In genomic region chr17:39634384-39634871, GRCh38 we compare ENCODE assay signal across 1 cellular context.
TF ChIP-seq lines count a peak whose summit lies in the region.

No MANE protein-coding gene starts in this region.

TF ChIP-seq in H1, 55 proteins besides CTCF, POLR2A, EP300 and RAD21:
- no peak for TF ChIP-seq SIRT6 (IDR thresholded peaks at IDR 0.05; ENCODE audit: low read length)
- TF ChIP-seq SP2 (IDR thresholded peaks at IDR 0.05; ENCODE audit: low read length): no peak
- no peak for TF ChIP-seq CBX5 (IDR thresholded peaks at IDR 0.05; ENCODE audit: low read depth, low read length)
- TF ChIP-seq GABPA (IDR thresholded peaks at IDR 0.05; ENCODE audit: borderline replicate concordance, insufficient read depth, low read length): no peak
- no peak for TF ChIP-seq SP1 (IDR thresholded peaks at IDR 0.05; ENCODE audit: low read depth, low read length)
- no peak for TF ChIP-seq ATF2 (IDR thresholded peaks at IDR 0.05; ENCODE audit: low read length)
- no peak for TF ChIP-seq CHD7 (IDR thresholded peaks at IDR 0.05; ENCODE audit: insufficient replicate concordance, low read length)
- TF ChIP-seq SP4 (IDR thresholded peaks at IDR 0.05; ENCODE audit: low read length): no peak
- no peak for TF ChIP-seq CHD2 (IDR thresholded peaks at IDR 0.05; ENCODE audit: low read length)
- no peak for TF ChIP-seq SIX5 (IDR thresholded peaks at IDR 0.05; ENCODE audit: low read depth, low read length)
- no peak for TF ChIP-seq BACH1 (IDR thresholded peaks at IDR 0.05; ENCODE audit: low read length)
- TF ChIP-seq BRCA1 (IDR thresholded peaks at IDR 0.05; ENCODE audit: low read depth, low read length): no peak
- no peak for TF ChIP-seq PHF8 (conservative IDR thresholded peaks at IDR 0.05; ENCODE audit: low read depth, low read length)
- no peak for TF ChIP-seq USF2 (IDR thresholded peaks at IDR 0.05; ENCODE audit: low read length)
- no peak for TF ChIP-seq E2F6 (IDR thresholded peaks at IDR 0.05)
- no peak for TF ChIP-seq TBP (IDR thresholded peaks at IDR 0.05; ENCODE audit: low read depth, low read length)
- no peak for TF ChIP-seq CBX8 (IDR thresholded peaks at IDR 0.05; ENCODE audit: borderline replicate concordance, low read depth, low read length)
- no peak for TF ChIP-seq SIN3A (conservative IDR thresholded peaks at IDR 0.05 in 1 of 2, IDR thresholded peaks at IDR 0.05 in 1 of 2; ENCODE audit: low read depth in 1 of 2, low read length in 2 of 2)
